ENCODE assay signal across 30 cellular contexts in the genomic region with DNA sequence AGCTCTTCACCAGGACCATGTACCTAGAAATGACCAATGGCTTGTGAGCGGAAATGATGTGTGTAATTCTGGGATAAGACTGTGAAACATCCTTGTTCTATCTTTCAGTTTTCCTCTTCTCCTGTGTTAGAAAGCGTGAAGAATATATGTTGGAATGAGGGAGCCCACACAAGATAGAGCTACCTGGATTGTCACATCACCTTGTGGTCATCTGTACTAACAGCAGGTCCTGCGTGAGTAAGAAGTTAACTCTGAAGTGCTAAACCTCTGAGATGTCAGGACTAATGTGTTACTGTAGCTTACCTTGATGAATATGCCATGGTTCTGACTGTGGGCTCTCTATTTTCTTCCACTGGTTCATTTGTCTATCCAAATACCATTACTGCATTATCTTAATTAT.
DNase-seq lines count a peak whose midpoint lies in the region; ATAC-seq and TF ChIP-seq lines count a peak whose summit lies in the region.
"Had no signal": no experiment of that assay in that cellular context is flagged by ENCODE, and none has a peak within 500 bp of the region (broad histone marks: within the 10 kb centered on the region; RNA-seq: fewer than 3 reads in every experiment).

No MANE protein-coding gene starts in this region.

- H3K27me3 ChIP-seq in left ventricle myocardium inferior (ENCODE audit: low read depth) = no peaks in the 10 kb centered on the region
- H3K27me3 ChIP-seq in right atrium auricular region = no peaks in the 10 kb centered on the region
- H3K27me3 ChIP-seq in PC-3 (ENCODE audit: low read length) = no peaks in the 10 kb centered on the region
- H3K27me3 ChIP-seq: colonic mucosa, transverse colon had no signal

- H3K27ac ChIP-seq in left ventricle myocardium inferior (replicated peaks) (no peak overlapping the region), right atrium auricular region (no peak overlapping the region), PC-3 (ENCODE audit: low read length) (no peak overlapping the region)
- H3K27ac ChIP-seq: colonic mucosa, RWPE1, transverse colon had no signal

- no peaks in the 10 kb centered on the region for H3K79me2 ChIP-seq in PC-3 (ENCODE audit: low read length)

- ATAC-seq in PC-3 = peak; percentile 40; the same call in 1 of the 2 replicates
- no peak for ATAC-seq in GM21515 (IDR thresholded peaks at IDR 0.05; ENCODE audit: unreplicated experiment)
- ATAC-seq in GM21825 (IDR thresholded peaks at IDR 0.05; ENCODE audit: unreplicated experiment) = no peak
- ATAC-seq: activated CD4-positive, CD25-positive, alpha-beta regulatory T cell treated with anti-CD3 and anti-CD28 coated beads, Interleukin-2, amount 50 U/mL, for 24 hours; activated T-cell treated with anti-CD3 and anti-CD28 coated beads, Interleukin-2, amount 50 U/mL, for 72 hours; CD8-positive, alpha-beta T cell; natural killer cell; stimulated activated memory B cell treated with anti-CD40 and anti-IgM and Interleukin-4, amounts not matched to agents 10 μg/mL and 1 μg/mL and 100 μg/mL, for 72 hours had no signal

- no TSS peak for BruUV-seq in PC-3 (replicated peaks; lab: Mats Ljungman, UMichigan)

- H3K9ac ChIP-seq in PC-3 (ENCODE audit: low read length) = no peak overlapping the region

- H3K9me2 ChIP-seq in PC-3 (replicated peaks; ENCODE audit: low read length) = no peaks in the 10 kb centered on the region

- intact Hi-C loops in left ventricle myocardium inferior (cut with micrococcal nuclease) (no loop called here), PC-3 (cut with micrococcal nuclease) (loop anchor here (1.0 kb wide), 1 partner anchor 148 kb away; no protein-coding TSS in a partner anchor)

- POLR2A ChIA-PET in PC-3 (lab: Charles Lee; ENCODE audit: unreplicated experiment) = no interaction called here

- H3K4me1 ChIP-seq in left ventricle myocardium inferior = peaks cover 4% of the 10 kb centered on the region
- peaks cover 0 to 9% of the 10 kb centered on the region in 2 donors for H3K4me1 ChIP-seq in right atrium auricular region
- no peaks in the 10 kb centered on the region for H3K4me1 ChIP-seq in PC-3 (ENCODE audit: insufficient read depth, low read length)
- H3K4me1 ChIP-seq: colonic mucosa had no signal

- H3K4me2 ChIP-seq in PC-3 (ENCODE audit: low read length) = no peak overlapping the region

- H3K9me3 ChIP-seq in left ventricle myocardium inferior (replicated peaks) (no peaks in the 10 kb centered on the region), right atrium auricular region (no peaks in the 10 kb centered on the region), PC-3 (ENCODE audit: low read length) (no peaks in the 10 kb centered on the region)
- H3K9me3 ChIP-seq: colonic mucosa, transverse colon had no signal

- H4K20me1 ChIP-seq in PC-3 (ENCODE audit: low read length) = no peaks in the 10 kb centered on the region

- H2AFZ ChIP-seq in PC-3 (ENCODE audit: low read length) = no peak overlapping the region

- no peaks in the 10 kb centered on the region for H3K36me3 ChIP-seq in left ventricle myocardium inferior
- no peaks in the 10 kb centered on the region for H3K36me3 ChIP-seq in right atrium auricular region
- no peaks in the 10 kb centered on the region for H3K36me3 ChIP-seq in PC-3 (ENCODE audit: low read depth, low read length)
- H3K36me3 ChIP-seq: colonic mucosa, transverse colon had no signal

- TF ChIP-seq CTCF in left ventricle myocardium inferior (IDR thresholded peaks at IDR 0.05; ENCODE audit: borderline replicate concordance) (peak; percentile 15), right atrium auricular region (IDR thresholded peaks at IDR 0.05) (no peak), PC-3 (conservative IDR thresholded peaks at IDR 0.05; ENCODE audit: low read depth, low read length) (peak; percentile 45), retinal pigment epithelial cell (conservative IDR thresholded peaks at IDR 0.05; ENCODE audit: low read depth, low read length) (peak; percentile 1)

- DNase-seq in left ventricle myocardium inferior (no peak), right atrium auricular region (ENCODE audit: low spot score) (no peak), PC-3 (peak; percentile 18), iPS DF 4.7 (ENCODE audit: extremely low read depth, low spot score) (peak; percentile 38), retinal pigment epithelial cell (ENCODE audit: low read depth) (no peak), GM19238 (ENCODE audit: insufficient read length, low spot score) (no peak)
- DNase-seq: activated CD4-positive, alpha-beta memory T cell treated with anti-CD3 and anti-CD28 coated beads for 36 hours; activated naive CD4-positive, alpha-beta T cell treated with Interleukin-2 at 50 U/mL for 16 hours; activated T-cell treated with anti-CD3 and anti-CD28 coated beads, Interleukin-2, amount 50 U/mL, for 72 hours; CD8-positive, alpha-beta T cell; colonic mucosa; DMS 273 treated with DMSO at 0.1 percent for 48 hours; effector CD8-positive, alpha-beta T cell; erythroblast; GOT3; Kasumi-1; kidney glomerular epithelial cell; natural killer cell; NCI-H1436 treated with DMSO at 0.1 percent for 48 hours; NCI-H2081 treated with DMSO at 0.1 percent for 48 hours; NCI-H446; NCI-H748 treated with DMSO at 0.1 percent for 48 hours; stimulated activated CD4-positive, alpha-beta T cell treated with anti-CD3 and anti-CD28 coated beads, Interleukin-15, amount 100 ng/mL, for 24 hours; transverse colon had no signal

- H3K4me3 ChIP-seq in left ventricle myocardium inferior = no peak overlapping the region
- no peak overlapping the region for H3K4me3 ChIP-seq in right atrium auricular region
- H3K4me3 ChIP-seq in PC-3 (ENCODE audit: low read length) = no peak overlapping the region
- H3K4me3 ChIP-seq in retinal pigment epithelial cell (ENCODE audit: low read length) = no peak overlapping the region
- H3K4me3 ChIP-seq: colonic mucosa, lung, transverse colon had no signal

- H3F3A ChIP-seq in PC-3 (ENCODE audit: low read length, unreplicated experiment) = no peaks in the 10 kb centered on the region

- CTCF ChIA-PET in PC-3 (lab: Charles Lee) = interaction anchor here (0.6 kb wide), 1 partner anchor 41 kb away, joined by 4 read pairs; no protein-coding TSS in a partner anchor

Comparison
In these comparisons a context has a peak if more than half of its experiments do, and no peak if none do; other contexts are left out.
1. CTCF ChIP-seq: peak in left ventricle myocardium inferior (single experiment), PC-3 (single experiment) and retinal pigment epithelial cell (single experiment); none in right atrium auricular region (0 of 2).
2. DNase-seq: peak in PC-3 (single experiment) and iPS DF 4.7 (single experiment); none in left ventricle myocardium inferior (single experiment), right atrium auricular region (single experiment), retinal pigment epithelial cell (single experiment) and GM19238 (single experiment).